In the genomic region with DNA sequence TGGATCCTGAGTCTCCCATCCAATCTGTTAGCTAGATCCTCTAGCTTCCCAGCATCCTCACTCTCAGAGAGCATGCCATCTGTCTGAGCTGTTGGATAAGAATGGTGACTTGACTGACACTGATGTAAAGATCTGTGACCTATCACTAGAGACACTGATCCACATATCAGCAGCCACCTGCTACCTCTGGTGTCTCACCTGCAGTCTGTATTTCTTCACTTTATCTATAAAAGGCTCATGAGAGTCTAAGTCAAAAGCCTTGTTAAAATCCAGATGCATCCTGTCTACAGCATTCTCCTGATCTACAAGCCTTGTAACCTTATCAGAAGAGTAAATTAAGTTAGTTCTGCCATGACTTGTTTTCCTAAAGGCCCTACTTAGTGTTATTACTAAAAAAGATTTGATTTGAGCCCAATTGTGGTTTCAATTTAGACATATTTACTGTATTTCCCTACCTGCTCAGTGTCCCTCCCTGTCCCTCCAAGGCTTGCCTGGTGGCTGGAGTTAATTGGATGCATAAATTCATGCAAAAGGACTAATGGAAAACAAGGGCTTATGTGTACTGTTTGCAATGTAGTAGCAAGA, we compare ENCODE assay signal across 32 cellular contexts. TPM values are rescaled to one million over a fixed set of nuclear protein-coding genes. Genes with fewer than 3 reads are reported as not detected.
"Had no signal": no experiment of that assay in that cellular context is flagged by ENCODE, and none has a peak within 500 bp of the region (broad histone marks: within the 10 kb centered on the region; RNA-seq: fewer than 3 reads in every experiment).

No MANE protein-coding gene starts in this region.

- H3K27me3 ChIP-seq: ascending aorta, body of pancreas, brain microvascular endothelial cell had no signal

- DNase-seq: activated CD4-positive, alpha-beta memory T cell treated with anti-CD3 and anti-CD28 coated beads, Interleukin-2, amount 10 ng/mL, durations not matched to agents 7 days and 5 days; activated CD4-positive, alpha-beta T cell treated with anti-CD3 and anti-CD28 coated beads for 1 hour; activated CD4-positive, alpha-beta T cell treated with anti-CD3 and anti-CD28 coated beads for 36 hours; activated CD4-positive, alpha-beta T cell treated with anti-CD3 and anti-CD28 coated beads for 48 hours; activated CD4-positive, alpha-beta T cell treated with anti-CD3 and anti-CD28 coated beads, Interleukin-2, amount 10 ng/mL, durations not matched to agents 7 days and 5 days; activated CD4-positive, alpha-beta T cell treated with anti-CD3 and anti-CD28 coated beads, Interleukin-2, amount 50 U/mL, for 48 hours; activated CD4-positive, CD25-positive, alpha-beta regulatory T cell; activated CD8-positive, alpha-beta memory T cell treated with anti-CD3 and anti-CD28 coated beads for 24 hours; activated CD8-positive, alpha-beta memory T cell treated with anti-CD3 and anti-CD28 coated beads, Interleukin-2, amount 10 ng/mL, durations not matched to agents 7 days and 5 days; activated CD8-positive, alpha-beta memory T cell treated with anti-CD3 and anti-CD28 coated beads, Interleukin-2, amount 50 U/mL, for 48 hours; activated CD8-positive, alpha-beta T cell treated with anti-CD3 and anti-CD28 coated beads, Interleukin-2, amount 10 ng/mL, durations not matched to agents 7 days and 5 days; activated effector memory CD4-positive, alpha-beta T cell treated with Interleukin-2 at 50 U/mL for 16 hours; activated gamma-delta T cell; activated naive CD4-positive, alpha-beta T cell treated with anti-CD3 and anti-CD28 coated beads, Interleukin-2, amount 10 ng/mL, durations not matched to agents 7 days and 5 days; activated naive CD4-positive, alpha-beta T cell treated with Interleukin-2 at 50 U/mL for 16 hours; activated naive CD8-positive, alpha-beta T cell treated with anti-CD3 and anti-CD28 coated beads, Interleukin-2, amount 10 ng/mL, durations not matched to agents 7 days and 5 days; activated naive CD8-positive, alpha-beta T cell treated with anti-CD3 and anti-CD28 coated beads, Interleukin-2, amount 50 U/mL, for 24 hours; activated T-cell treated with anti-CD3 and anti-CD28 coated beads, Interleukin-2, amount 50 U/mL, for 24 hours; activated T-cell treated with anti-CD3 and anti-CD28 coated beads, Interleukin-2, amount 50 U/mL, for 48 hours; amygdala; anterior cingulate cortex; body of pancreas; brain microvascular endothelial cell; central memory CD4-positive, alpha-beta T cell; T-helper 2 cell; T-helper 9 cell; WERI-Rb-1 had no signal

- H3K4me3 ChIP-seq: ascending aorta, body of pancreas, breast epithelium had no signal

- ATAC-seq: activated CD4-positive, alpha-beta T cell treated with anti-CD3 and anti-CD28 coated beads for 36 hours; activated CD4-positive, CD25-positive, alpha-beta regulatory T cell treated with anti-CD3 and anti-CD28 coated beads, Interleukin-2, amount 50 U/mL, for 24 hours; activated CD8-positive, alpha-beta memory T cell treated with anti-CD3 and anti-CD28 coated beads, Interleukin-2, amount 10 ng/mL, durations not matched to agents 7 days and 5 days; activated CD8-positive, alpha-beta T cell treated with anti-CD3 and anti-CD28 coated beads, Interleukin-2, amount 10 ng/mL, durations not matched to agents 7 days and 5 days; activated naive CD8-positive, alpha-beta T cell treated with anti-CD3 and anti-CD28 coated beads, Interleukin-2, amount 50 U/mL, for 24 hours; body of pancreas; WTC11 had no signal

- H3K36me3 ChIP-seq: ascending aorta, brain microvascular endothelial cell, breast epithelium, WERI-Rb-1 had no signal

- H3K9me3 ChIP-seq: ascending aorta, body of pancreas, breast epithelium had no signal

- H3K4me1 ChIP-seq: ascending aorta, body of pancreas, breast epithelium had no signal

RNA-seq across cellular contexts. Expression of a gene that starts 25.4 kb away (rescaled TPM):
- polyA plus RNA-seq: adipose tissue had no signal
